ENCODE assay signal across 18 cellular contexts in genomic region chr1:245648749-245649517, GRCh38.
DNase-seq lines count a peak whose midpoint lies in the region; ATAC-seq, FAIRE-seq and TF ChIP-seq lines count a peak whose summit lies in the region.
"Had no signal": no experiment of that assay in that cellular context is flagged by ENCODE, and none has a peak within 500 bp of the region (broad histone marks: within the 10 kb centered on the region; RNA-seq: fewer than 3 reads in every experiment).

No MANE protein-coding gene starts in this region.

- H3K4me1 ChIP-seq in right atrium auricular region: no peaks in the 10 kb centered on the region
- H3K4me1 ChIP-seq in GM12878 (ENCODE audit: control insufficient read depth, insufficient read depth, low read length): peaks cover 21% of the 10 kb centered on the region
- no peaks in the 10 kb centered on the region for H3K4me1 ChIP-seq in spleen
- H3K4me1 ChIP-seq: vagina had no signal

- whole genome bisulfite sequencing in GM12878 (ENCODE audit: insufficient coverage, insufficient replicate concordance, low lambda C conversion rate, missing lambda C conversion rate): 40% methylated on average over 19 of the region's 19 CpGs
- 63 to 76% (median 72%) methylated on average over 13 to 19 of the region's 19 CpGs for WGBS in spleen, 5 donors

- H3K4me2 ChIP-seq in GM12878 (ENCODE audit: control insufficient read depth, insufficient read depth): peak overlapping the region; percentile 61
- H3K4me2 ChIP-seq: KMS-11 had no signal

- TF ChIP-seq POLR2A in GM12878 (IDR thresholded peaks at IDR 0.05; ENCODE audit: low read depth, low read length) (no peak), spleen (IDR thresholded peaks at IDR 0.05) (no peak)

- H3K27ac ChIP-seq in right atrium auricular region (no peak overlapping the region), GM12878 (ENCODE audit: control insufficient read depth, insufficient read depth) (no peak overlapping the region), spleen (no peak overlapping the region)
- H3K27ac ChIP-seq: KMS-11, vagina had no signal

- peak; percentile 21; the same call in 1 of the 2 replicates for TF ChIP-seq RAD21 in GM12878 (IDR thresholded peaks at IDR 0.05; ENCODE audit: insufficient read depth, low read depth, low read length)

- H3K9me3 ChIP-seq in right atrium auricular region (no peaks in the 10 kb centered on the region), GM12878 (replicated peaks; ENCODE audit: control insufficient read depth, insufficient read depth, low read length) (no peaks in the 10 kb centered on the region), spleen (peaks cover 0 to 1% (median 0%) of the 10 kb centered on the region in 8 donors)
- H3K9me3 ChIP-seq: vagina had no signal

- FAIRE-seq in GM12878 (lab: Jason Lieb, UNC): no peak
- FAIRE-seq: colon, endothelial cell of umbilical vein had no signal

- H3K36me3 ChIP-seq in right atrium auricular region: no peaks in the 10 kb centered on the region
- no peaks in the 10 kb centered on the region for H3K36me3 ChIP-seq in GM12878 (ENCODE audit: control insufficient read depth in 2 of 2, insufficient read depth in 2 of 2, low read length in 1 of 2)
- H3K36me3 ChIP-seq in spleen: no peaks in the 10 kb centered on the region
- H3K36me3 ChIP-seq: vagina had no signal

- H3K9ac ChIP-seq in GM12878 (ENCODE audit: control insufficient read depth, insufficient read depth, low read length): no peak overlapping the region
- H3K9ac ChIP-seq: KMS-11 had no signal

- H3K79me2 ChIP-seq in GM12878 (ENCODE audit: control insufficient read depth, insufficient read depth, low read length): peaks cover 17% of the 10 kb centered on the region

- RAD21 ChIA-PET in GM12878 (lab: Charles Lee; ENCODE audit: unreplicated experiment): interaction anchor here (1.1 to 2.1 kb wide), 4 partner anchors 159 to 352 kb away, joined by 3 to 8 read pairs (median 3); no protein-coding TSS in a partner anchor

- DNase-seq in Right ventricle myocardium superior (no peak), right atrium auricular region (ENCODE audit: low spot score) (no peak), GM12878 (ENCODE audit: low read depth, low spot score) (no peak), spleen (peak; percentile 39), RKO (ENCODE audit: low spot score) (no peak), AG08396 (ENCODE audit: low spot score) (no peak)
- no peak for DNase-seq in NK-92 treated with Interleukin-12 subunit alpha and Interleukin-12 subunit beta, amount 100 ng/mL, for 24 hours (lab: John Stamatoyannopoulos, UW)
- DNase-seq: activated B cell treated with CpG ODN at 0.5 μM for 24 hours, left cardiac atrium, NCI-H1092, NCI-H226, retina, T-helper 1 cell had no signal

- peak overlapping the region; percentile 52 for H2AFZ ChIP-seq in GM12878 (ENCODE audit: control insufficient read depth, low read depth, low read length)

- H4K20me1 ChIP-seq in GM12878 (ENCODE audit: control insufficient read depth, insufficient read depth): no peaks in the 10 kb centered on the region

- ATAC-seq in Right ventricle myocardium superior (ENCODE audit: poor library complexity): peak; percentile 36
- peak; percentile 26 for ATAC-seq in HG02610 (IDR thresholded peaks at IDR 0.05; ENCODE audit: unreplicated experiment)
- ATAC-seq in GM12878: peak; percentile 57
- ATAC-seq: left cardiac atrium had no signal

- 0 out of 4 replicates have a peak, but pooled peaks of 1 of the 2 experiments have one; percentile 7 for TF ChIP-seq EP300 in GM12878 (IDR thresholded peaks at IDR 0.05; ENCODE audit: borderline replicate concordance in 1 of 2, control insufficient read depth in 1 of 2, low read depth in 2 of 2, low read length in 2 of 2)

- H3K4me3 ChIP-seq in right atrium auricular region: no peak overlapping the region
- H3K4me3 ChIP-seq in GM12878: peak overlapping the region; percentile 61
- H3K4me3 ChIP-seq in spleen: no peak overlapping the region
- H3K4me3 ChIP-seq: vagina had no signal

- CTCF ChIA-PET in GM12878 (lab: Yijun Ruan, JAX): interaction anchor here (0.6 to 2.4 kb wide), 8 partner anchors 19 to 496 kb away, joined by 3 to 11 read pairs (median 4); no protein-coding TSS in a partner anchor

- no peaks in the 10 kb centered on the region for H3K27me3 ChIP-seq in right atrium auricular region
- no peaks in the 10 kb centered on the region for H3K27me3 ChIP-seq in GM12878 (replicated peaks in 1 of 2; ENCODE audit: control insufficient read depth in 2 of 2, insufficient read depth in 2 of 2, low read length in 1 of 2)
- peaks cover 0 to 6% (median 0%) of the 10 kb centered on the region in 7 donors for H3K27me3 ChIP-seq in spleen (replicated peaks in 1 of 7)
- H3K27me3 ChIP-seq: vagina had no signal

- TF ChIP-seq CTCF in right atrium auricular region (IDR thresholded peaks at IDR 0.05): no peak
- TF ChIP-seq CTCF in GM12878 (IDR thresholded peaks at IDR 0.05 in 2 of 3, conservative IDR thresholded peaks at IDR 0.05 in 1 of 3; ENCODE audit: control insufficient read depth in 2 of 3, extremely low read depth in 1 of 3, insufficient read depth in 1 of 3, low read depth in 3 of 3, low read length in 3 of 3): peak in 1 of 3 experiments; percentile 32; a peak in 2 of 6 replicates
- no peak for TF ChIP-seq CTCF in spleen (IDR thresholded peaks at IDR 0.05 in 8 of 11, conservative IDR thresholded peaks at IDR 0.05 in 3 of 11)

- intact Hi-C loops in Right ventricle myocardium superior (cut with DNase I): no loop called here
- intact Hi-C loops in GM12878 (cut with micrococcal nuclease; ENCODE audit: unreplicated experiment): loop anchor here (5.0 to 10.0 kb wide), 4 partner anchors 248 to 686 kb away; no protein-coding TSS in a partner anchor
- intact Hi-C loops in spleen (cut with DNase I; ENCODE audit: low total_unique reads): no loop called here

- no TSS peak for BruUV-seq in GM12878 (replicated peaks; lab: Mats Ljungman, UMichigan)

- POLR2A ChIA-PET in GM12878 (lab: Charles Lee): no interaction called here

- in situ Hi-C loops in GM12878 (cut with MboI): no loop called here

- SMC1A ChIA-PET in GM12878 (lab: Charles Lee; ENCODE audit: uncharacterized antibody, unreplicated experiment): interaction anchor here (0.6 to 1.4 kb wide), 5 partner anchors 16 to 240 kb away, joined by 3 to 4 read pairs (median 3); no protein-coding TSS in a partner anchor

TF ChIP-seq in GM12878, 131 proteins besides CTCF, POLR2A, EP300 and RAD21 (continues in another document):
- TF ChIP-seq BMI1 (IDR thresholded peaks at IDR 0.05; ENCODE audit: borderline replicate concordance): no peak
- TF ChIP-seq JUNB (IDR thresholded peaks at IDR 0.05): peak; percentile 63; the same call in 1 of the 2 replicates
- 0 out of 2 replicates have a peak, but pooled peaks have one; percentile 2 for TF ChIP-seq SMC3 (IDR thresholded peaks at IDR 0.05; ENCODE audit: borderline replicate concordance, low read length)
- TF ChIP-seq SIX5 (IDR thresholded peaks at IDR 0.05; ENCODE audit: low read depth, low read length, severe bottlenecking): no peak
- TF ChIP-seq MYC (IDR thresholded peaks at IDR 0.05; ENCODE audit: insufficient read depth, insufficient read length, insufficient replicate concordance, low read length, severe bottlenecking): no peak
- TF ChIP-seq, protein P1, sequence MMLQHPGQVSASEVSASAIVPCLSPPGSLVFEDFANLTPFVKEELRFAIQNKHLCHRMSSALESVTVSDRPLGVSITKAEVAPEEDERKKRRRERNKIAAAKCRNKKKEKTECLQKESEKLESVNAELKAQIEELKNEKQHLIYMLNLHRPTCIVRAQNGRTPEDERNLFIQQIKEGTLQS (IDR thresholded peaks at IDR 0.05; ENCODE audit: borderline replicate concordance, extremely low read depth, low read depth, low read length): no peak
- no peak for TF ChIP-seq NKRF (conservative IDR thresholded peaks at IDR 0.05)
- TF ChIP-seq, protein P2, sequence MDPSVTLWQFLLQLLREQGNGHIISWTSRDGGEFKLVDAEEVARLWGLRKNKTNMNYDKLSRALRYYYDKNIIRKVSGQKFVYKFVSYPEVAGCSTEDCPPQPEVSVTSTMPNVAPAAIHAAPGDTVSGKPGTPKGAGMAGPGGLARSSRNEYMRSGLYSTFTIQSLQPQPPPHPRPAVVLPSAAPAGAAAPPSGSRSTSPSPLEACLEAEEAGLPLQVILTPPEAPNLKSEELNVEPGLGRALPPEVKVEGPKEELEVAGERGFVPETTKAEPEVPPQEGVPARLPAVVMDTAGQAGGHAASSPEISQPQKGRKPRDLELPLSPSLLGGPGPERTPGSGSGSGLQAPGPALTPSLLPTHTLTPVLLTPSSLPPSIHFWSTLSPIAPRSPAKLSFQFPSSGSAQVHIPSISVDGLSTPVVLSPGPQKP (IDR thresholded peaks at IDR 0.05; ENCODE audit: low read depth, low read length): no peak
- no peak for TF ChIP-seq ASH2L (IDR thresholded peaks at IDR 0.05; ENCODE audit: borderline replicate concordance, low read depth)
- peak; percentile 48 for TF ChIP-seq IKZF1 (conservative IDR thresholded peaks at IDR 0.05)
- peak in 1 of 2 experiments; percentile 65; a peak in 1 of 4 replicates for TF ChIP-seq ETV6 (conservative IDR thresholded peaks at IDR 0.05 in 1 of 2, IDR thresholded peaks at IDR 0.05 in 1 of 2; ENCODE audit: borderline replicate concordance in 1 of 2, low read depth in 1 of 2)
- TF ChIP-seq SMAD1 (IDR thresholded peaks at IDR 0.05; ENCODE audit: low read depth, partially characterized antibody): no peak
- no peak for TF ChIP-seq KDM1A (IDR thresholded peaks at IDR 0.05; ENCODE audit: borderline replicate concordance)
